ENCODE assay signal across 8 cellular contexts in genomic region chr6:56708810-56709597, GRCh38.
A peak's percentile ranks its signal among the peaks of the same experiment; 100 is the strongest.
DNase-seq lines count a peak whose midpoint lies in the region; ATAC-seq and TF ChIP-seq lines count a peak whose summit lies in the region.

No MANE protein-coding gene starts in this region.

- DNase-seq in NCI-H446 (lab: John Stamatoyannopoulos, UW) (peak; percentile 37 to 74), body of pancreas (no peak), kidney epithelial cell (ENCODE audit: low read depth) (no peak), upper lobe of right lung (no peak), testis (no peak)
- DNase-seq in activated CD8-positive, alpha-beta memory T cell treated with anti-CD3 and anti-CD28 coated beads, Interleukin-2, amount 50 U/mL, for 48 hours: no peak

- WGBS in body of pancreas, 2 donors: 20 to 32% methylated on average over 4 of the region's 4 CpGs
- 63 to 65% methylated on average over 4 of the region's 4 CpGs for WGBS in testis, 2 donors

- TF ChIP-seq CTCF in body of pancreas (IDR thresholded peaks at IDR 0.05) (peak; percentile 26 to 77 (median 64)), kidney epithelial cell (IDR thresholded peaks at IDR 0.05; ENCODE audit: insufficient read depth, low read length, poor library complexity, severe bottlenecking) (peak; percentile 39), upper lobe of right lung (IDR thresholded peaks at IDR 0.05) (peak; percentile 69), testis (IDR thresholded peaks at IDR 0.05) (peak in 1 of 3 experiments; percentile 68)

- H3K36me3 ChIP-seq in ACC112 (ENCODE audit: insufficient read depth, low read length): no peaks in the 10 kb centered on the region
- H3K36me3 ChIP-seq in body of pancreas (replicated peaks in 1 of 2; ENCODE audit: insufficient read depth in 1 of 2, low read depth in 2 of 2): no peaks in the 10 kb centered on the region
- H3K36me3 ChIP-seq in kidney epithelial cell (ENCODE audit: control insufficient read depth, insufficient read depth, low read length): no peaks in the 10 kb centered on the region
- no peaks in the 10 kb centered on the region for H3K36me3 ChIP-seq in upper lobe of right lung
- H3K36me3 ChIP-seq in testis (ENCODE audit: low read depth, missing control alignments): no peaks in the 10 kb centered on the region

- no peak overlapping the region for H2AFZ ChIP-seq in ACC112 (ENCODE audit: low read length, unreplicated experiment)

- TF ChIP-seq POLR2A in body of pancreas (IDR thresholded peaks at IDR 0.05) (no peak), testis (IDR thresholded peaks at IDR 0.05) (no peak)

- peaks cover 82% of the 10 kb centered on the region for H3K79me2 ChIP-seq in ACC112 (ENCODE audit: control insufficient read depth, insufficient read depth, low read length, unreplicated experiment)

- H3K4me1 ChIP-seq in ACC112 (ENCODE audit: control insufficient read depth, insufficient read depth, low read length, unreplicated experiment) (peaks cover 44% of the 10 kb centered on the region), body of pancreas (peaks cover 4% of the 10 kb centered on the region), upper lobe of right lung (no peaks in the 10 kb centered on the region), testis (no peaks in the 10 kb centered on the region)

- intact Hi-C loops in body of pancreas (cut with DNase I): loop anchor here (10.0 kb wide), 1 partner anchor 146 kb away; no protein-coding TSS in a partner anchor
- intact Hi-C loops in upper lobe of right lung (cut with DNase I): no loop called here
- intact Hi-C loops in testis (cut with DNase I; ENCODE audit: low total_unique reads): loop anchor here (10.0 kb wide), 1 partner anchor 146 kb away; no protein-coding TSS in a partner anchor

- no peaks in the 10 kb centered on the region for H3K9me3 ChIP-seq in body of pancreas
- H3K9me3 ChIP-seq in upper lobe of right lung: no peaks in the 10 kb centered on the region
- H3K9me3 ChIP-seq in testis: no peaks in the 10 kb centered on the region

- peak; percentile 64 for ATAC-seq in GM19351 (IDR thresholded peaks at IDR 0.05; ENCODE audit: unreplicated experiment)
- peak; percentile 47 for ATAC-seq in body of pancreas
- ATAC-seq in upper lobe of right lung: peak; percentile 60

- peak overlapping the region; percentile 90 for H3K27ac ChIP-seq in ACC112 (ENCODE audit: low read depth, low read length)
- peak overlapping the region in 1 of 4 donors; percentile 18 for H3K27ac ChIP-seq in body of pancreas
- H3K27ac ChIP-seq in upper lobe of right lung: peak overlapping the region; percentile 20
- H3K27ac ChIP-seq in testis: no peak overlapping the region

- H3K4me3 ChIP-seq in ACC112 (ENCODE audit: low read depth, low read length): peak overlapping the region; percentile 66
- H3K4me3 ChIP-seq in body of pancreas: no peak overlapping the region
- H3K4me3 ChIP-seq in kidney epithelial cell (ENCODE audit: low read depth, low read length): no peak overlapping the region
- no peak overlapping the region for H3K4me3 ChIP-seq in upper lobe of right lung
- H3K4me3 ChIP-seq in testis: no peak overlapping the region

- H3K27me3 ChIP-seq in ACC112 (ENCODE audit: insufficient read depth, low read length) (no peaks in the 10 kb centered on the region), body of pancreas (no peaks in the 10 kb centered on the region), kidney epithelial cell (ENCODE audit: control insufficient read depth, insufficient read depth, low read length) (no peaks in the 10 kb centered on the region), upper lobe of right lung (no peaks in the 10 kb centered on the region), testis (no peaks in the 10 kb centered on the region)

Comparison
In these comparisons a context has a peak if more than half of its experiments do, and no peak if none do; other contexts are left out.
1. H3K27ac ChIP-seq: peak in ACC112 (single experiment) and upper lobe of right lung (single experiment); none in testis (0 of 2).
2. DNase-seq: peak in NCI-H446 (2 of 2); none in body of pancreas (0 of 4), kidney epithelial cell (single experiment), upper lobe of right lung (single experiment), activated CD8-positive, alpha-beta memory T cell treated with anti-CD3 and anti-CD28 coated beads, Interleukin-2, amount 50 U/mL, for 48 hours (single experiment) and testis (single experiment).
3. Peak in every context shown above with its lines, with median percentiles within 50 percentile points of each other: ATAC-seq.